1 cellular context compared by ENCODE assay signal in the genomic region with DNA sequence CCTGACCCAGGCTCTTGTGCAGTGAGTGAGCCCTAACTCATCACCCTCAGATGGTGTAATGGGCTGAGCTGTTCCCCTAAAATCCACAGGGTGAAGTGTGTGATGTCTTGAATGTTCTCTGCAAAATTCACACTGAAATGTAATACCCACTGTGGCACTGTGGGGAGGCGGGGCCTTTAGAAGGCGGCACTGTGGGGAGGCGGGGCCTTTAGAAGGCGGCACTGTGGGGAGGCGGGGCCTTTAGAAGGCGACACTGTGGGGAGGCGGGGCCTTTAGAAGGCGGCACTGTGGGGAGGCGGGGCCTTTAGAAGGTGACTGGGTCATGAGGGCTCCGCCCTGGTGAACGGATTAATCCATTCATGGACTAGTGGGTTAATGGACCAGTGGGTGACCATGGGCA.
A peak's percentile ranks its signal among the peaks of the same experiment; 100 is the strongest.
TF ChIP-seq lines count a peak whose summit lies in the region.

No MANE protein-coding gene starts in this region.

TF ChIP-seq in K562, 482 proteins besides CTCF, POLR2A, EP300 and RAD21:
- TF ChIP-seq C11orf30 (IDR thresholded peaks at IDR 0.05; ENCODE audit: low read depth) (no peak), CREM (IDR thresholded peaks at IDR 0.05; ENCODE audit: low read depth) (no peak), SP1 (CRISPR knock-in tag; IDR thresholded peaks at IDR 0.05) (peak; percentile 34; the same call in 1 of the 2 replicates), ZSCAN29 (IDR thresholded peaks at IDR 0.05) (no peak), SRF (CRISPR knock-in tag; IDR thresholded peaks at IDR 0.05) (peak in 1 of 2 experiments; percentile 27; a peak in 1 of 4 replicates), PCBP2 (IDR thresholded peaks at IDR 0.05; ENCODE audit: low read depth, low read length, poor library complexity, severe bottlenecking) (no peak)
- TF ChIP-seq, protein P1, sequence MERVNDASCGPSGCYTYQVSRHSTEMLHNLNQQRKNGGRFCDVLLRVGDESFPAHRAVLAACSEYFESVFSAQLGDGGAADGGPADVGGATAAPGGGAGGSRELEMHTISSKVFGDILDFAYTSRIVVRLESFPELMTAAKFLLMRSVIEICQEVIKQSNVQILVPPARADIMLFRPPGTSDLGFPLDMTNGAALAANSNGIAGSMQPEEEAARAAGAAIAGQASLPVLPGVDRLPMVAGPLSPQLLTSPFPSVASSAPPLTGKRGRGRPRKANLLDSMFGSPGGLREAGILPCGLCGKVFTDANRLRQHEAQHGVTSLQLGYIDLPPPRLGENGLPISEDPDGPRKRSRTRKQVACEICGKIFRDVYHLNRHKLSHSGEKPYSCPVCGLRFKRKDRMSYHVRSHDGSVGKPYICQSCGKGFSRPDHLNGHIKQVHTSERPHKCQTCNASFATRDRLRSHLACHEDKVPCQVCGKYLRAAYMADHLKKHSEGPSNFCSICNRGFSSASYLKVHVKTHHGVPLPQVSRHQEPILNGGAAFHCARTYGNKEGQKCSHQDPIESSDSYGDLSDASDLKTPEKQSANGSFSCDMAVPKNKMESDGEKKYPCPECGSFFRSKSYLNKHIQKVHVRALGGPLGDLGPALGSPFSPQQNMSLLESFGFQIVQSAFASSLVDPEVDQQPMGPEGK (CRISPR knock-in tag; IDR thresholded peaks at IDR 0.05; ENCODE audit: borderline replicate concordance), result no peak
- TF ChIP-seq, protein P2, sequence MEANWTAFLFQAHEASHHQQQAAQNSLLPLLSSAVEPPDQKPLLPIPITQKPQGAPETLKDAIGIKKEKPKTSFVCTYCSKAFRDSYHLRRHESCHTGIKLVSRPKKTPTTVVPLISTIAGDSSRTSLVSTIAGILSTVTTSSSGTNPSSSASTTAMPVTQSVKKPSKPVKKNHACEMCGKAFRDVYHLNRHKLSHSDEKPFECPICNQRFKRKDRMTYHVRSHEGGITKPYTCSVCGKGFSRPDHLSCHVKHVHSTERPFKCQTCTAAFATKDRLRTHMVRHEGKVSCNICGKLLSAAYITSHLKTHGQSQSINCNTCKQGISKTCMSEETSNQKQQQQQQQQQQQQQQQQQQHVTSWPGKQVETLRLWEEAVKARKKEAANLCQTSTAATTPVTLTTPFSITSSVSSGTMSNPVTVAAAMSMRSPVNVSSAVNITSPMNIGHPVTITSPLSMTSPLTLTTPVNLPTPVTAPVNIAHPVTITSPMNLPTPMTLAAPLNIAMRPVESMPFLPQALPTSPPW (CRISPR knock-in tag; IDR thresholded peaks at IDR 0.05), result peak; percentile 53; the same call in 1 of the 2 replicates
- TF ChIP-seq, protein P3, sequence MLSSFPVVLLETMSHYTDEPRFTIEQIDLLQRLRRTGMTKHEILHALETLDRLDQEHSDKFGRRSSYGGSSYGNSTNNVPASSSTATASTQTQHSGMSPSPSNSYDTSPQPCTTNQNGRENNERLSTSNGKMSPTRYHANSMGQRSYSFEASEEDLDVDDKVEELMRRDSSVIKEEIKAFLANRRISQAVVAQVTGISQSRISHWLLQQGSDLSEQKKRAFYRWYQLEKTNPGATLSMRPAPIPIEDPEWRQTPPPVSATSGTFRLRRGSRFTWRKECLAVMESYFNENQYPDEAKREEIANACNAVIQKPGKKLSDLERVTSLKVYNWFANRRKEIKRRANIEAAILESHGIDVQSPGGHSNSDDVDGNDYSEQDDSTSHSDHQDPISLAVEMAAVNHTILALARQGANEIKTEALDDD (IDR thresholded peaks at IDR 0.05), result peak; percentile 37; the same call in 1 of the 2 replicates
TF ChIP-seq in K562: peak in this region for 4.
